In genomic region chr14:22471545-22472121, GRCh38 we compare ENCODE assay signal across 8 cellular contexts.
DNase-seq lines count a peak whose midpoint lies in the region; ATAC-seq and TF ChIP-seq lines count a peak whose summit lies in the region.

No MANE protein-coding gene starts in this region.

- DNase-seq in ELF-1 (ENCODE audit: low read depth, low spot score) (peak; percentile 61), NCI-H82 (lab: John Stamatoyannopoulos, UW) (peak; percentile 88), fibroblast of pulmonary artery (ENCODE audit: low read depth) (peak; percentile 65), osteocyte (ENCODE audit: extremely low spot score, unreplicated experiment) (no peak), lower leg skin (ENCODE audit: low spot score in 2 of 2) (no peak), HK-2 (ENCODE audit: unreplicated experiment) (no peak)
- no peak for DNase-seq in effector CD4-positive, alpha-beta T cell

- H3K4me3 ChIP-seq in fibroblast of pulmonary artery (replicated peaks; ENCODE audit: low read depth, low read length) (no peak overlapping the region), lower leg skin (ENCODE audit: low read depth, poor library complexity, severe bottlenecking) (no peak overlapping the region)

- TF ChIP-seq CTCF in fibroblast of pulmonary artery (IDR thresholded peaks at IDR 0.05; ENCODE audit: low read length, missing control alignments): peak; percentile 67
- peak; percentile 63 for TF ChIP-seq CTCF in osteocyte (IDR thresholded peaks at IDR 0.05)
- TF ChIP-seq CTCF in lower leg skin (IDR thresholded peaks at IDR 0.05): no peak

- H3K4me1 Mint-ChIP-seq in osteocyte (ENCODE audit: unreplicated experiment): peaks cover 41% of the 10 kb centered on the region

- H3K9me3 Mint-ChIP-seq in osteocyte (ENCODE audit: unreplicated experiment): no peaks in the 10 kb centered on the region

- intact Hi-C loops in lower leg skin (cut with DNase I; ENCODE audit: low total_unique reads): no loop called here

- H3K36me3 Mint-ChIP-seq in osteocyte (ENCODE audit: unreplicated experiment): no peaks in the 10 kb centered on the region

- no peak overlapping the region for H3K4me3 Mint-ChIP-seq in osteocyte (ENCODE audit: unreplicated experiment)

- no peak for ATAC-seq in GM21423 (IDR thresholded peaks at IDR 0.05; ENCODE audit: unreplicated experiment)

- no peaks in the 10 kb centered on the region for H3K27me3 Mint-ChIP-seq in osteocyte (ENCODE audit: unreplicated experiment)

- no peak overlapping the region for H3K27ac Mint-ChIP-seq in osteocyte (ENCODE audit: unreplicated experiment)

- TF ChIP-seq POLR2A in lower leg skin (IDR thresholded peaks at IDR 0.05): no peak

- WGBS in lower leg skin, 2 donors: 49 to 58% methylated on average over 7 of the region's 7 CpGs

Comparison
In these comparisons a context has a peak if more than half of its experiments do, and no peak if none do; other contexts are left out.
1. DNase-seq: peak in ELF-1 (single experiment), NCI-H82 (single experiment) and fibroblast of pulmonary artery (single experiment); none in osteocyte (single experiment), lower leg skin (0 of 2), HK-2 (single experiment) and effector CD4-positive, alpha-beta T cell (single experiment).
2. CTCF ChIP-seq: peak in fibroblast of pulmonary artery (single experiment) and osteocyte (single experiment); none in lower leg skin (0 of 3).